ENCODE assay signal across 8 cellular contexts in genomic region chr13:84086098-84086846, GRCh38.
DNase-seq lines count a peak whose midpoint lies in the region; ATAC-seq and TF ChIP-seq lines count a peak whose summit lies in the region.
"Not testable (repeated sequence)": the region's sequence is repeated elsewhere in the genome, so short reads cannot be mapped to it uniquely, and the experiment has no call there.

No MANE protein-coding gene starts in this region.

- not testable (repeated sequence) for H3K27ac Mint-ChIP-seq in T-helper 17 cell; chondrocyte (ENCODE audit: unreplicated experiment); naive thymus-derived CD4-positive, alpha-beta T cell

- TF ChIP-seq POLR2A in testis (IDR thresholded peaks at IDR 0.05), result not testable (repeated sequence)

- DNase-seq in AG09309 (ENCODE audit: low read depth), result not testable (repeated sequence)
- DNase-seq in T-helper 17 cell, result peak in 2 of 3 donors; percentile 3 to 7
- peak; percentile 62 for DNase-seq in activated effector memory CD4-positive, alpha-beta T cell treated with anti-CD3 and anti-CD28 coated beads, Interleukin-2, amount 50 U/mL, for 16 hours
- DNase-seq in chondrocyte (ENCODE audit: low spot score), result peak; percentile 83
- DNase-seq in Right ventricle myocardium superior, result peak; percentile 28
- peak in 3 of 9 donors; percentile 1 to 16 (median 2) for DNase-seq in naive thymus-derived CD4-positive, alpha-beta T cell
- DNase-seq in testis, result peak; percentile 39

- not testable (repeated sequence) for H3K36me3 Mint-ChIP-seq in T-helper 17 cell (ENCODE audit: low read depth); chondrocyte (ENCODE audit: low read depth); naive thymus-derived CD4-positive, alpha-beta T cell

- not testable (repeated sequence) for H3K4me1 ChIP-seq in naive thymus-derived CD4-positive, alpha-beta T cell (ENCODE audit: control insufficient read depth in 2 of 2, insufficient read depth in 2 of 2, low read length in 2 of 2); testis

- intact Hi-C loops in Right ventricle myocardium superior (cut with DNase I); naive thymus-derived CD4-positive, alpha-beta T cell (cut with micrococcal nuclease); testis (cut with DNase I; ENCODE audit: low total_unique reads): not testable (repeated sequence)

- not testable (repeated sequence) for H3K27me3 ChIP-seq in naive thymus-derived CD4-positive, alpha-beta T cell (ENCODE audit: control insufficient read depth in 2 of 2, insufficient read depth in 2 of 2, low read length in 2 of 2); testis

- TF ChIP-seq CTCF in AG09309 (IDR thresholded peaks at IDR 0.05; ENCODE audit: control insufficient read depth, insufficient read depth, low read depth, low read length, missing control alignments); chondrocyte (IDR thresholded peaks at IDR 0.05); testis (IDR thresholded peaks at IDR 0.05): not testable (repeated sequence)

- not testable (repeated sequence) for H3K27me3 Mint-ChIP-seq in T-helper 17 cell; chondrocyte (ENCODE audit: low read depth); naive thymus-derived CD4-positive, alpha-beta T cell

- 43 to 62% methylated on average over 23 to 48 of the region's 49 CpGs for WGBS in testis, 2 donors

- H3K27ac ChIP-seq in naive thymus-derived CD4-positive, alpha-beta T cell (ENCODE audit: low read depth, low read length), result not testable (repeated sequence)
- H3K27ac ChIP-seq in testis, result peak overlapping the region; percentile 34 to 68

- not testable (repeated sequence) for H3K4me1 Mint-ChIP-seq in T-helper 17 cell; chondrocyte (ENCODE audit: low read depth); naive thymus-derived CD4-positive, alpha-beta T cell

- CTCF ChIA-PET in naive thymus-derived CD4-positive, alpha-beta T cell (lab: Charles Lee), result not testable (repeated sequence)

- ATAC-seq in HG03066 (IDR thresholded peaks at IDR 0.05; ENCODE audit: low read depth, unreplicated experiment), result peak; percentile 75
- ATAC-seq in T-helper 17 cell, result peak; percentile 67
- ATAC-seq in Right ventricle myocardium superior (ENCODE audit: poor library complexity), result not testable (repeated sequence)
- ATAC-seq in naive thymus-derived CD4-positive, alpha-beta T cell, result peak; percentile 63

- H3K9me3 Mint-ChIP-seq in chondrocyte (ENCODE audit: low read depth); naive thymus-derived CD4-positive, alpha-beta T cell: not testable (repeated sequence)

- H3K4me3 Mint-ChIP-seq in T-helper 17 cell, result peak overlapping the region; percentile 66
- H3K4me3 Mint-ChIP-seq in chondrocyte (ENCODE audit: unreplicated experiment), result not testable (repeated sequence)
- H3K4me3 Mint-ChIP-seq in naive thymus-derived CD4-positive, alpha-beta T cell, result peak overlapping the region in 2 of 10 donors; percentile 24 to 48

- H3K4me3 ChIP-seq in AG09309 (ENCODE audit: control insufficient read depth, low read depth, low read length) (peak overlapping the region; percentile 41), testis (peak overlapping the region; percentile 56 to 57)
- H3K4me3 ChIP-seq in naive thymus-derived CD4-positive, alpha-beta T cell (ENCODE audit: low read length), result not testable (repeated sequence)

- POLR2A ChIA-PET in naive thymus-derived CD4-positive, alpha-beta T cell (lab: Charles Lee), result not testable (repeated sequence)

- not testable (repeated sequence) for H3K36me3 ChIP-seq in naive thymus-derived CD4-positive, alpha-beta T cell (ENCODE audit: control insufficient read depth in 2 of 3, insufficient read depth in 3 of 3, low read length in 3 of 3); testis (ENCODE audit: low read depth, missing control alignments)

- H3K9me3 ChIP-seq in T-helper 17 cell (ENCODE audit: control insufficient read depth, low read length, poor library complexity, severe bottlenecking); naive thymus-derived CD4-positive, alpha-beta T cell (ENCODE audit: control insufficient read depth in 2 of 3, low read length in 3 of 3); testis: not testable (repeated sequence)
